In the genomic region with DNA sequence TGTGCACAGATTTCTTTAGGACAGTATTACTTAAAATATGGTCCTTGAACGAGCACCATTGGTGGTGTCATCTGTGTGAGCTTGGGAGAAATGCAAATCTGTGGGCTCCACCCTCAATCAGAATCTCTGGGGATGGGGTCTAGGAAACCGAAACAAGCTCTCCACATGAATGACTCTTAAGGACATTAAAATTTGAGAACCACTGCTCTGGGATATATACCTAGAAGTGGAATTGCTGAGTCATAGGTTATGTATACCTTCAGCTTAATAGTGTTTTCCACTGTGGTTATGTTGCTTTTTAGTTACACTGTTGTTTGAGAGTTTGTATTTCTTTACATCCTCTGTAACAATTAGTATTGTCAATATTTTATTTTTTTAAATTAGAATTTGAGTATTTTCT, we compare ENCODE assay signal across 9 cellular contexts. TPM values are rescaled to one million over a fixed set of nuclear protein-coding genes. Genes with fewer than 3 reads are reported as not detected.
A peak's percentile ranks its signal among the peaks of the same experiment; 100 is the strongest.
DNase-seq lines count a peak whose midpoint lies in the region; ATAC-seq and TF ChIP-seq lines count a peak whose summit lies in the region.
"Had no signal": no experiment of that assay in that cellular context is flagged by ENCODE, and none has a peak within 500 bp of the region (broad histone marks: within the 10 kb centered on the region; RNA-seq: fewer than 3 reads in every experiment).

No MANE protein-coding gene starts in this region.

- no peaks in the 10 kb centered on the region for H3K9me2 ChIP-seq in PC-9 (ENCODE audit: insufficient read depth)

- POLR2A ChIA-PET in PC-9 (lab: Charles Lee; ENCODE audit: unreplicated experiment) = interaction anchor here (0.6 kb wide), 1 partner anchor 161 kb away, joined by 4 read pairs; no protein-coding TSS in a partner anchor

- no peaks in the 10 kb centered on the region for H3K9me3 Mint-ChIP-seq in HFFc6
- H3K9me3 Mint-ChIP-seq in endodermal cell = no peaks in the 10 kb centered on the region

- no peak overlapping the region for H3K27ac Mint-ChIP-seq in HFFc6
- no peak overlapping the region for H3K27ac Mint-ChIP-seq in endodermal cell

- no peak for ATAC-seq in gastrocnemius medialis

- no peaks in the 10 kb centered on the region for H4K20me1 ChIP-seq in PC-9 (ENCODE audit: insufficient read depth)

- H2AFZ ChIP-seq in PC-9 = no peak overlapping the region

- TF ChIP-seq CTCF in PC-9 (conservative IDR thresholded peaks at IDR 0.05) (no peak), HFFc6 (IDR thresholded peaks at IDR 0.05) (no peak), endodermal cell (conservative IDR thresholded peaks at IDR 0.05) (no peak), gastrocnemius medialis (IDR thresholded peaks at IDR 0.05 in 4 of 5, conservative IDR thresholded peaks at IDR 0.05 in 1 of 5) (no peak)

- no peak overlapping the region for H3K4me3 Mint-ChIP-seq in HFFc6
- H3K4me3 Mint-ChIP-seq in endodermal cell = no peak overlapping the region

- no TSS peak for BruUV-seq in PC-9 (replicated peaks; lab: Mats Ljungman, UMichigan)

- WGBS in endodermal cell (ENCODE audit: insufficient coverage in 1 of 2, insufficient read length in 1 of 2), 2 experiments = 87 to 100% methylated on average over 2 of the region's 2 CpGs

- H3K27me3 Mint-ChIP-seq in HFFc6 (ENCODE audit: insufficient read depth) = no peaks in the 10 kb centered on the region
- H3K27me3 Mint-ChIP-seq in endodermal cell (ENCODE audit: insufficient read depth) = no peaks in the 10 kb centered on the region

- no peaks in the 10 kb centered on the region for H3K9me3 ChIP-seq in HAP-1
- H3K9me3 ChIP-seq in PC-9 (ENCODE audit: insufficient read depth, low read depth) = peaks cover 15% of the 10 kb centered on the region; the same call in 1 of the 2 replicates
- H3K9me3 ChIP-seq in endodermal cell (ENCODE audit: control insufficient read depth, low read length) = no peaks in the 10 kb centered on the region
- H3K9me3 ChIP-seq in gastrocnemius medialis = no peaks in the 10 kb centered on the region

- peak overlapping the region; percentile 57 for H3K4me2 ChIP-seq in PC-9

- H3K79me2 ChIP-seq in PC-9 (ENCODE audit: low read depth) = peaks cover 93% of the 10 kb centered on the region

- CTCF ChIA-PET in PC-9 (lab: Charles Lee) = no interaction called here

- H3K27ac ChIP-seq in PC-9 (peak overlapping the region; percentile 58), endodermal cell (ENCODE audit: low read depth, low read length) (no peak overlapping the region), gastrocnemius medialis (no peak overlapping the region)

- H3F3A ChIP-seq in PC-9 (ENCODE audit: insufficient read depth, low read depth) = 0 out of 2 replicates have a peak, but pooled peaks cover 4% of the 10 kb centered on the region

- H3K4me1 Mint-ChIP-seq in HFFc6 (ENCODE audit: low read depth) = no peaks in the 10 kb centered on the region; the same call in 1 of the 2 replicates
- peaks cover 43% of the 10 kb centered on the region for H3K4me1 Mint-ChIP-seq in endodermal cell

- no peak for TF ChIP-seq POLR2A in gastrocnemius medialis (IDR thresholded peaks at IDR 0.05)

- H3K4me3 ChIP-seq in HAP-1 (no peak overlapping the region), PC-9 (no peak overlapping the region), endodermal cell (ENCODE audit: low read length) (no peak overlapping the region), gastrocnemius medialis (no peak overlapping the region)

- H3K36me3 Mint-ChIP-seq in HFFc6 (ENCODE audit: low read depth) (no peaks in the 10 kb centered on the region), endodermal cell (ENCODE audit: low read depth) (no peaks in the 10 kb centered on the region)

- in situ Hi-C loops in HAP-1 (cut with MboI; ENCODE audit: low sequenced_read_pairs) = no loop called here
- in situ Hi-C loops in gastrocnemius medialis (cut with MboI; ENCODE audit: low sequenced_read_pairs in 4 of 4) = no loop called here

- no peak overlapping the region for H3K9ac ChIP-seq in endodermal cell (ENCODE audit: extremely low read depth, low read length, poor library complexity, severe bottlenecking)

- no peaks in the 10 kb centered on the region for H3K27me3 ChIP-seq in HAP-1 (ENCODE audit: low read depth)
- no peaks in the 10 kb centered on the region for H3K27me3 ChIP-seq in PC-9 (ENCODE audit: insufficient read depth, low read depth)
- no peaks in the 10 kb centered on the region for H3K27me3 ChIP-seq in endodermal cell (ENCODE audit: control insufficient read depth, insufficient read depth, low read length, poor library complexity, severe bottlenecking)
- H3K27me3 ChIP-seq in gastrocnemius medialis = no peaks in the 10 kb centered on the region

- intact Hi-C loops in PC-9 (cut with micrococcal nuclease; ENCODE audit: unreplicated experiment) (no loop called here), gastrocnemius medialis (cut with DNase I; ENCODE audit: low total_unique reads) (no loop called here)

- DNase-seq in NCI-H510A treated with DMSO at 0.1 percent for 48 hours (lab: John Stamatoyannopoulos, UW) (peak; percentile 45), NCI-H510A (lab: John Stamatoyannopoulos, UW) (no peak), HAP-1 (ENCODE audit: low spot score in 2 of 2) (peak; percentile 37 to 60), PC-9 (peak in 1 of 2 experiments; percentile 59), iris pigment epithelial cell (ENCODE audit: low read depth) (peak; percentile 16), HFFc6 (no peak), endodermal cell (no peak), gastrocnemius medialis (no peak)
- DNase-seq: activated effector memory CD4-positive, alpha-beta T cell treated with anti-CD3 and anti-CD28 coated beads, Interleukin-2, amount 50 U/mL, for 16 hours had no signal

- H3K4me1 ChIP-seq in HAP-1 (peaks cover 56% of the 10 kb centered on the region), PC-9 (replicated peaks; ENCODE audit: insufficient read depth) (peaks cover 45% of the 10 kb centered on the region), endodermal cell (ENCODE audit: control insufficient read depth, insufficient read depth, low read length) (peaks cover 3% of the 10 kb centered on the region), gastrocnemius medialis (peaks cover 61 to 64% of the 10 kb centered on the region in 2 donors)

- H3K36me3 ChIP-seq in HAP-1 (replicated peaks) (no peaks in the 10 kb centered on the region), PC-9 (ENCODE audit: low read depth) (no peaks in the 10 kb centered on the region), endodermal cell (ENCODE audit: control insufficient read depth, insufficient read depth, low read length) (no peaks in the 10 kb centered on the region), gastrocnemius medialis (no peaks in the 10 kb centered on the region)

RNA-seq across cellular contexts. Expression of gene ZNRF2, which starts 24.0 kb away (rescaled TPM):
- 24.7 and 28.2 TPM in 2 replicates for total RNA-seq in PC-9 (2021)
- total RNA-seq in HFFc6 (2021; fragmentation: NEBNext Ultra II Directional; extraction: Animal tissue kit (Norgen Biotek cat#: 25700)) = 1 to 10 TPM; 2.3 to 3.1 (median 2.7) TPM
- 10 to 100 TPM; 15.5 to 20.9 TPM for total RNA-seq in endodermal cell
- polyA plus RNA-seq in endodermal cell (2013, experiment 1 of 2) = 9.6 TPM
- 9.2 TPM for polyA plus RNA-seq in endodermal cell (2013, experiment 2 of 2)
- 10 to 100 TPM in 3 of 4 donors, 1 to 10 TPM in 1; 9.6 to 19.3 (median 17.4) TPM for total RNA-seq in gastrocnemius medialis

Comparison
In these comparisons a context has a peak if more than half of its experiments do, and no peak if none do; other contexts are left out.
1. DNase-seq: peak in NCI-H510A treated with DMSO at 0.1 percent for 48 hours (single experiment), HAP-1 (2 of 2) and iris pigment epithelial cell (single experiment); none in NCI-H510A (single experiment), HFFc6 (single experiment), endodermal cell (single experiment) and gastrocnemius medialis (0 of 2).